In genomic region chr19:20078696-20079095, GRCh38 we compare ENCODE assay signal across 9 cellular contexts. TPM values are rescaled to one million over a fixed set of nuclear protein-coding genes. Genes with fewer than 3 reads are reported as not detected.
A peak's percentile ranks its signal among the peaks of the same experiment; 100 is the strongest.
DNase-seq lines count a peak whose midpoint lies in the region; ATAC-seq and TF ChIP-seq lines count a peak whose summit lies in the region.
"Had no signal": no experiment of that assay in that cellular context is flagged by ENCODE, and none has a peak within 500 bp of the region (broad histone marks: within the 10 kb centered on the region; RNA-seq: fewer than 3 reads in every experiment).

No MANE protein-coding gene starts in this region.

- no peak overlapping the region for H3K4ac ChIP-seq in IMR-90 (ENCODE audit: low read depth, low read length)

- H3K4me2 ChIP-seq in BLaER1 treated with 17β-estradiol and CSF1 and Interleukin-3, amounts not matched to agents 10 nM and 100 nM, result peak overlapping the region; percentile 82 to 95 (median 88)
- H3K4me2 ChIP-seq in IMR-90 (ENCODE audit: low read depth, low read length) (peak overlapping the region; percentile 82), mammary epithelial cell (ENCODE audit: insufficient read depth, low read depth, low read length) (no peak overlapping the region), MM.1S (ENCODE audit: low read depth, low read length) (no peak overlapping the region)

- no peak for TF ChIP-seq POLR2A in IMR-90 (IDR thresholded peaks at IDR 0.05; ENCODE audit: low read depth, low read length)

- no peak overlapping the region for H2AK5ac ChIP-seq in IMR-90 (ENCODE audit: low read depth, low read length)

- dilution Hi-C loops in IMR-90 (cut with HindIII; ENCODE audit: low sequenced_read_pairs, unreplicated experiment) (no loop called here), mammary epithelial cell (cut with HindIII; ENCODE audit: low sequenced_read_pairs) (no loop called here)

- no peaks in the 10 kb centered on the region for H3K9me2 ChIP-seq in MM.1S (replicated peaks; ENCODE audit: insufficient read depth, low read length)

- H3K9me1 ChIP-seq in IMR-90 (ENCODE audit: insufficient read depth, low read length), result no peaks in the 10 kb centered on the region

- H3K4me1 Mint-ChIP-seq in stimulated activated effector memory CD8-positive, alpha-beta T cell treated with anti-CD3 and anti-CD28 coated beads, Interleukin-12 subunit alpha, Interleukin-12 subunit beta, amount 100 ng/mL, for 72 hours, result peaks cover 5% of the 10 kb centered on the region

- CTCF ChIA-PET in IMR-90 (lab: Yijun Ruan, JAX) (interaction anchor here (1.0 kb wide), 1 partner anchor 1759 kb away, joined by 3 read pairs; no protein-coding TSS in a partner anchor), mammary epithelial cell (lab: Charles Lee; ENCODE audit: low non-redundant PET) (no interaction called here)

- no peak overlapping the region for H2AK9ac ChIP-seq in IMR-90 (replicated peaks; ENCODE audit: low read depth, low read length, poor library complexity)

- POLR2A ChIA-PET in IMR-90 (lab: Charles Lee; ENCODE audit: unreplicated experiment), result no interaction called here

- H3K36me3 ChIP-seq in BLaER1 treated with 17β-estradiol and CSF1 and Interleukin-3, amounts not matched to agents 10 nM and 100 nM, result peaks cover 29 to 45% (median 43%) of the 10 kb centered on the region in 11 experiments
- H3K36me3 ChIP-seq in IMR-90 (ENCODE audit: control insufficient read depth, insufficient read depth, low read length) (no peaks in the 10 kb centered on the region), mammary epithelial cell (ENCODE audit: insufficient read depth, low read length) (no peaks in the 10 kb centered on the region), MM.1S (replicated peaks; ENCODE audit: insufficient read depth, low read length) (no peaks in the 10 kb centered on the region)

- DNase-seq in IMR-90 (peak; percentile 18), mammary epithelial cell (peak; percentile 35), left colon (peak; percentile 28 to 44), left lobe of liver (ENCODE audit: low spot score) (no peak), MM.1S (no peak)
- DNase-seq in stimulated activated effector memory CD8-positive, alpha-beta T cell treated with anti-CD3 and anti-CD28 coated beads, Interleukin-12 subunit alpha, Interleukin-12 subunit beta, amount 100 ng/mL, for 72 hours (ENCODE audit: low spot score in 2 of 2), result peak in 1 of 2 donors; percentile 49

- no peak overlapping the region for H4K5ac ChIP-seq in IMR-90 (ENCODE audit: low read depth, low read length)

- 0 out of 4 replicates have a peak overlapping the region, but pooled peaks of 1 of the 2 experiments have one; percentile 25 for H4K8ac ChIP-seq in IMR-90 (ENCODE audit: low read depth in 2 of 2, low read length in 2 of 2)

- H3K79me2 ChIP-seq in mammary epithelial cell (ENCODE audit: insufficient read depth, low read length) (no peaks in the 10 kb centered on the region), MM.1S (ENCODE audit: low read length) (no peaks in the 10 kb centered on the region)

- 0% methylated on average over 2 of the region's 19 CpGs; no CpG with 5 or more reads in 1 of the 2 experiments for WGBS in IMR-90 (ENCODE audit: extremely low coverage in 2 of 2, insufficient read length in 1 of 2), 2 experiments
- WGBS in mammary epithelial cell (ENCODE audit: low coverage, missing lambda C conversion rate), result 5% methylated on average over 10 of the region's 19 CpGs

- H3K27me3 ChIP-seq in BLaER1 treated with 17β-estradiol and CSF1 and Interleukin-3, amounts not matched to agents 10 nM and 100 nM, result no peaks in the 10 kb centered on the region
- no peaks in the 10 kb centered on the region for H3K27me3 ChIP-seq in IMR-90 (ENCODE audit: control insufficient read depth, insufficient read depth, low read length)
- H3K27me3 ChIP-seq in mammary epithelial cell (ENCODE audit: insufficient read depth, low read length), result no peaks in the 10 kb centered on the region
- H3K27me3 ChIP-seq in MM.1S (replicated peaks; ENCODE audit: insufficient read depth, low read length), result no peaks in the 10 kb centered on the region

- no peak overlapping the region for H3K56ac ChIP-seq in IMR-90 (ENCODE audit: extremely low read depth, insufficient read depth, low read length)

- ATAC-seq in IMR-90 (ENCODE audit: low read depth), result peak; percentile 46
- peak; percentile 42 for ATAC-seq in left colon
- ATAC-seq in stimulated activated effector memory CD8-positive, alpha-beta T cell treated with anti-CD3 and anti-CD28 coated beads, Interleukin-12 subunit alpha, Interleukin-12 subunit beta, amount 100 ng/mL, for 72 hours, result no peak
- no peak for ATAC-seq in HG03457 (IDR thresholded peaks at IDR 0.05; ENCODE audit: unreplicated experiment)
- ATAC-seq in left lobe of liver, result no peak
- ATAC-seq: HCT116 had no signal

- no peaks in the 10 kb centered on the region for H4K20me1 ChIP-seq in BLaER1 treated with 17β-estradiol and CSF1 and Interleukin-3, amounts not matched to agents 10 nM and 100 nM
- no peaks in the 10 kb centered on the region for H4K20me1 ChIP-seq in IMR-90 (ENCODE audit: insufficient read depth, low read length)
- H4K20me1 ChIP-seq in mammary epithelial cell (ENCODE audit: insufficient read depth, low read length), result no peaks in the 10 kb centered on the region
- H4K20me1 ChIP-seq in MM.1S (ENCODE audit: insufficient read depth, low read length), result no peaks in the 10 kb centered on the region

- no peak overlapping the region for H4K91ac ChIP-seq in IMR-90 (ENCODE audit: insufficient read depth, low read depth, low read length)

- H2AFZ ChIP-seq in IMR-90 (replicated peaks; ENCODE audit: low read length, poor library complexity), result peak overlapping the region; percentile 88
- peak overlapping the region; percentile 51 for H2AFZ ChIP-seq in mammary epithelial cell (ENCODE audit: low read depth, low read length)
- H2AFZ ChIP-seq in MM.1S (ENCODE audit: low read length), result no peak overlapping the region

- peak overlapping the region; percentile 71 to 90 (median 83) for H3K9ac ChIP-seq in BLaER1 treated with 17β-estradiol and CSF1 and Interleukin-3, amounts not matched to agents 10 nM and 100 nM
- peak overlapping the region; percentile 31 for H3K9ac ChIP-seq in IMR-90 (ENCODE audit: low read depth, low read length)
- no peak overlapping the region for H3K9ac ChIP-seq in mammary epithelial cell (ENCODE audit: insufficient read depth, low read length)
- no peak overlapping the region for H3K9ac ChIP-seq in MM.1S (ENCODE audit: low read length)

- no peak overlapping the region for H2BK5ac ChIP-seq in IMR-90 (ENCODE audit: low read depth, low read length, poor library complexity, severe bottlenecking)

- intact Hi-C loops in IMR-90 (cut with micrococcal nuclease) (no loop called here), mammary epithelial cell (cut with micrococcal nuclease) (loop anchor here (1.0 to 10.0 kb wide), 2 partner anchors 26 to 156 kb away; no protein-coding TSS in a partner anchor), left colon (cut with DNase I, micrococcal nuclease) (no loop called here)

- TF ChIP-seq CTCF in IMR-90 (conservative IDR thresholded peaks at IDR 0.05; ENCODE audit: low read depth, low read length), result no peak
- no peak for TF ChIP-seq CTCF in mammary epithelial cell (conservative IDR thresholded peaks at IDR 0.05 in 1 of 2, IDR thresholded peaks at IDR 0.05 in 1 of 2; ENCODE audit: extremely low read depth in 1 of 2, insufficient read depth in 1 of 2, low read depth in 1 of 2, low read length in 2 of 2)
- TF ChIP-seq CTCF in MM.1S (IDR thresholded peaks at IDR 0.05; ENCODE audit: low read length), result no peak

- H3K4me3 ChIP-seq in BLaER1 treated with 17β-estradiol and CSF1 and Interleukin-3, amounts not matched to agents 10 nM and 100 nM, result peak overlapping the region; percentile 69 to 92 (median 78)
- H3K4me3 ChIP-seq in IMR-90 (ENCODE audit: insufficient read depth, low read depth, low read length), result peak overlapping the region; percentile 58
- peak overlapping the region in 1 of 3 experiments; percentile 22 for H3K4me3 ChIP-seq in mammary epithelial cell (replicated peaks in 1 of 3; ENCODE audit: insufficient read depth in 1 of 3, low read depth in 2 of 3, low read length in 3 of 3)
- no peak overlapping the region for H3K4me3 ChIP-seq in MM.1S (ENCODE audit: low read length)

- H2BK120ac ChIP-seq in IMR-90 (ENCODE audit: low read depth, low read length), result no peak overlapping the region

- BruUV-seq in IMR-90 (replicated peaks; lab: Mats Ljungman, UMichigan) (no TSS peak), mammary epithelial cell (replicated peaks; lab: Mats Ljungman, UMichigan) (TSS peak; percentile 34)

- peaks cover 0 to 5% of the 10 kb centered on the region in 2 experiments; a peak in 2 of 4 replicates for H3K79me1 ChIP-seq in IMR-90 (ENCODE audit: low read depth in 1 of 2, low read length in 2 of 2)

- no peak overlapping the region for H2BK15ac ChIP-seq in IMR-90 (ENCODE audit: low read depth, low read length)

- H3K9me3 Mint-ChIP-seq in stimulated activated effector memory CD8-positive, alpha-beta T cell treated with anti-CD3 and anti-CD28 coated beads, Interleukin-12 subunit alpha, Interleukin-12 subunit beta, amount 100 ng/mL, for 72 hours, result no peaks in the 10 kb centered on the region

- H3K23ac ChIP-seq in IMR-90 (ENCODE audit: low read depth, low read length), result peak overlapping the region; percentile 33; the same call in 1 of the 2 replicates

- peaks cover 70 to 85% (median 75%) of the 10 kb centered on the region in 11 experiments for H3K9me3 ChIP-seq in BLaER1 treated with 17β-estradiol and CSF1 and Interleukin-3, amounts not matched to agents 10 nM and 100 nM (replicated peaks in 1 of 11)
- H3K9me3 ChIP-seq in IMR-90 (ENCODE audit: control insufficient read depth, insufficient read depth, low read length) (no peaks in the 10 kb centered on the region; the same call in 1 of the 2 replicates), mammary epithelial cell (replicated peaks; ENCODE audit: insufficient read depth, low read length) (peaks cover 26% of the 10 kb centered on the region), MM.1S (replicated peaks; ENCODE audit: insufficient read depth, low read length) (no peaks in the 10 kb centered on the region)

- peak overlapping the region; percentile 55 to 88 (median 78); a peak in 21 of 22 replicates for H3K27ac ChIP-seq in BLaER1 treated with 17β-estradiol and CSF1 and Interleukin-3, amounts not matched to agents 10 nM and 100 nM
- H3K27ac ChIP-seq in IMR-90 (ENCODE audit: insufficient read depth, low read length), result no peak overlapping the region
- no peak overlapping the region for H3K27ac ChIP-seq in mammary epithelial cell (ENCODE audit: insufficient read depth, low read depth, low read length)
- no peak overlapping the region for H3K27ac ChIP-seq in MM.1S (ENCODE audit: low read length)

- no peak overlapping the region for H3K27ac Mint-ChIP-seq in stimulated activated effector memory CD8-positive, alpha-beta T cell treated with anti-CD3 and anti-CD28 coated beads, Interleukin-12 subunit alpha, Interleukin-12 subunit beta, amount 100 ng/mL, for 72 hours

- H3F3A ChIP-seq in MM.1S (ENCODE audit: insufficient read depth, low read length), result no peaks in the 10 kb centered on the region

- in situ Hi-C loops in IMR-90 (cut with MboI; ENCODE audit: low sequenced_read_pairs) (no loop called here), mammary epithelial cell (cut with MboI; ENCODE audit: low sequenced_read_pairs in 2 of 2) (no loop called here)

- peak overlapping the region; percentile 91 for H3K4me3 Mint-ChIP-seq in stimulated activated effector memory CD8-positive, alpha-beta T cell treated with anti-CD3 and anti-CD28 coated beads, Interleukin-12 subunit alpha, Interleukin-12 subunit beta, amount 100 ng/mL, for 72 hours

- peaks cover 6% of the 10 kb centered on the region for H3K36me3 Mint-ChIP-seq in stimulated activated effector memory CD8-positive, alpha-beta T cell treated with anti-CD3 and anti-CD28 coated beads, Interleukin-12 subunit alpha, Interleukin-12 subunit beta, amount 100 ng/mL, for 72 hours

- no peak overlapping the region for H3K18ac ChIP-seq in IMR-90 (ENCODE audit: low read depth, low read length)

- peaks cover 9 to 16% (median 12%) of the 10 kb centered on the region in 10 experiments; a peak in 16 of 20 replicates for H3K4me1 ChIP-seq in BLaER1 treated with 17β-estradiol and CSF1 and Interleukin-3, amounts not matched to agents 10 nM and 100 nM
- no peaks in the 10 kb centered on the region for H3K4me1 ChIP-seq in IMR-90 (ENCODE audit: control insufficient read depth, insufficient read depth, low read length)
- H3K4me1 ChIP-seq in mammary epithelial cell (ENCODE audit: insufficient read depth, low read length), result no peaks in the 10 kb centered on the region
- H3K4me1 ChIP-seq in MM.1S (ENCODE audit: low read length), result no peaks in the 10 kb centered on the region

- H3K14ac ChIP-seq in IMR-90 (replicated peaks; ENCODE audit: low read depth, low read length), result no peak overlapping the region

- no peak for TF ChIP-seq RAD21 in IMR-90 (IDR thresholded peaks at IDR 0.05; ENCODE audit: low read length)

- H2BK20ac ChIP-seq in IMR-90 (ENCODE audit: low read depth, low read length), result no peak overlapping the region

RNA-seq across cellular contexts. Expression of gene ZNF90, which starts 0.9 kb away (rescaled TPM):
- 0.28 and 0.36 TPM in 2 replicates for total RNA-seq in IMR-90 (2012; rRNA removed)
- polyA plus RNA-seq in IMR-90 (2012; rRNA removed), result 0.38 and 0.49 TPM in 2 replicates
- polyA plus RNA-seq in IMR-90 (2012; cell fraction: cytosol; rRNA removed), result 0.21 and 0.86 TPM in 2 replicates
- 0.61 and 0.97 TPM in 2 replicates for polyA plus RNA-seq in IMR-90 (2012; cell fraction: nucleus; rRNA removed; ENCODE audit: low replicate concordance)
- 1 to 10 TPM; 2.2 to 8.7 TPM for total RNA-seq in mammary epithelial cell
- 0.28 TPM for polyA plus RNA-seq in mammary epithelial cell
- polyA minus RNA-seq in mammary epithelial cell, result not detected
- total RNA-seq in left colon, result 1 to 10 TPM; 3.2 to 3.4 TPM
- 0.43 TPM for total RNA-seq in left lobe of liver

RNA-seq across cellular contexts. Expression of gene ZNF682, which starts 39.4 kb away (rescaled TPM):
- total RNA-seq in IMR-90 (2012; rRNA removed) (2.2 and 4.8 TPM in 2 replicates), mammary epithelial cell (1 to 10 TPM; 2.2 to 6.8 TPM), left colon (1 to 10 TPM; 4.7 to 4.8 TPM), left lobe of liver (2.8 TPM)
- polyA plus RNA-seq in IMR-90 (2012; rRNA removed) (1.3 and 1.7 TPM in 2 replicates), mammary epithelial cell (not detected)
- 0.46 and 0.69 TPM in 2 replicates for polyA plus RNA-seq in IMR-90 (2012; cell fraction: cytosol; rRNA removed)
- 0.66 and 5.3 TPM in 2 replicates for polyA plus RNA-seq in IMR-90 (2012; cell fraction: nucleus; rRNA removed; ENCODE audit: low replicate concordance)
- not detected for polyA minus RNA-seq in mammary epithelial cell

Comparison
In these comparisons a context has a peak if more than half of its experiments do, and no peak if none do; other contexts are left out.
1. H3K27ac ChIP-seq: peak in BLaER1 treated with 17β-estradiol and CSF1 and Interleukin-3, amounts not matched to agents 10 nM and 100 nM (11 of 11); none in IMR-90 (single experiment), mammary epithelial cell (single experiment) and MM.1S (single experiment).
2. H3K4me2 ChIP-seq: peak in BLaER1 treated with 17β-estradiol and CSF1 and Interleukin-3, amounts not matched to agents 10 nM and 100 nM (11 of 11) and IMR-90 (single experiment); none in mammary epithelial cell (single experiment) and MM.1S (single experiment).
3. H3K9ac ChIP-seq: peak in BLaER1 treated with 17β-estradiol and CSF1 and Interleukin-3, amounts not matched to agents 10 nM and 100 nM (11 of 11) and IMR-90 (single experiment); none in mammary epithelial cell (single experiment) and MM.1S (single experiment).
4. ATAC-seq: peak in IMR-90 (single experiment) and left colon (single experiment); none in stimulated activated effector memory CD8-positive, alpha-beta T cell treated with anti-CD3 and anti-CD28 coated beads, Interleukin-12 subunit alpha, Interleukin-12 subunit beta, amount 100 ng/mL, for 72 hours (single experiment), HG03457 (single experiment) and left lobe of liver (single experiment).
5. DNase-seq: peak in IMR-90 (single experiment), mammary epithelial cell (single experiment) and left colon (2 of 2); none in left lobe of liver (single experiment) and MM.1S (single experiment).